9 cellular contexts compared by ENCODE assay signal in genomic region chr2:191635333-191636234, GRCh38. TPM values are rescaled to one million over a fixed set of nuclear protein-coding genes. Genes with fewer than 3 reads are reported as not detected.
A peak's percentile ranks its signal among the peaks of the same experiment; 100 is the strongest.
DNase-seq lines count a peak whose midpoint lies in the region; ATAC-seq and TF ChIP-seq lines count a peak whose summit lies in the region.
"Had no signal": no experiment of that assay in that cellular context is flagged by ENCODE, and none has a peak within 500 bp of the region (broad histone marks: within the 10 kb centered on the region; RNA-seq: fewer than 3 reads in every experiment).

No MANE protein-coding gene starts in this region.

- POLR2A ChIA-PET in PC-9 (lab: Charles Lee; ENCODE audit: unreplicated experiment): interaction anchor here (0.7 to 1.3 kb wide), 2 partner anchors 10 to 42 kb away, joined by 3 to 6 read pairs; partner anchors contain the start of gene NABP1

- BruUV-seq in PC-9 (replicated peaks; lab: Mats Ljungman, UMichigan): TSS peak; percentile 36

- ATAC-seq in GM18861 (IDR thresholded peaks at IDR 0.05; ENCODE audit: unreplicated experiment): peak; percentile 71
- ATAC-seq in HG02571 (IDR thresholded peaks at IDR 0.05; ENCODE audit: unreplicated experiment): peak; percentile 90

- no peaks in the 10 kb centered on the region for H3K36me3 ChIP-seq in PC-9 (ENCODE audit: low read depth)
- H3K36me3 ChIP-seq: neutrophil had no signal

- H3F3A ChIP-seq in PC-9 (ENCODE audit: insufficient read depth, low read depth): peaks cover 76% of the 10 kb centered on the region

- peak overlapping the region; percentile 84 for H3K4me2 ChIP-seq in PC-9

- H3K9me2 ChIP-seq in PC-9 (ENCODE audit: insufficient read depth): no peaks in the 10 kb centered on the region

- peaks cover 35% of the 10 kb centered on the region for H3K4me1 Mint-ChIP-seq in mesothelial cell of epicardium

- no peaks in the 10 kb centered on the region for H3K27me3 ChIP-seq in PC-9 (ENCODE audit: insufficient read depth, low read depth)
- H3K27me3 ChIP-seq: neutrophil had no signal

- no peaks in the 10 kb centered on the region for H3K9me3 Mint-ChIP-seq in mesothelial cell of epicardium

- intact Hi-C loops in PC-9 (cut with micrococcal nuclease; ENCODE audit: unreplicated experiment): loop anchor here (1.0 to 5.0 kb wide), 5 partner anchors 13 to 232 kb away; partner anchors contain the start of gene NABP1

- 0 out of 2 replicates have a peak overlapping the region, but pooled peaks have one; percentile 46 for H2AFZ ChIP-seq in PC-9

- no peaks in the 10 kb centered on the region for H4K20me1 ChIP-seq in PC-9 (ENCODE audit: insufficient read depth)

- peak overlapping the region; percentile 75 for H3K27ac Mint-ChIP-seq in mesothelial cell of epicardium

- CTCF ChIA-PET in PC-9 (lab: Charles Lee): no interaction called here

- no peaks in the 10 kb centered on the region for H3K27me3 Mint-ChIP-seq in mesothelial cell of epicardium (ENCODE audit: low read depth)

- H3K4me3 ChIP-seq in PC-9: peak overlapping the region; percentile 47; the same call in 1 of the 2 replicates

- DNase-seq in PC-9 (peak in 1 of 2 experiments; percentile 88), mesothelial cell of epicardium (ENCODE audit: low spot score in 2 of 2, unreplicated experiment in 2 of 2) (no peak), NCI-H510A (lab: John Stamatoyannopoulos, UW) (no peak), NCI-H187 (lab: John Stamatoyannopoulos, UW) (no peak), DMS114 treated with DMSO at 0.1 percent for 48 hours (lab: John Stamatoyannopoulos, UW; ENCODE audit: unreplicated experiment) (no peak)
- no peak for DNase-seq in stimulated activated CD4-positive, alpha-beta T cell treated with anti-CD3 and anti-CD28 coated beads, Interleukin-2, amount 100 ng/mL, for 48 hours

- no peak for TF ChIP-seq CTCF in PC-9 (conservative IDR thresholded peaks at IDR 0.05)
- TF ChIP-seq CTCF in mesothelial cell of epicardium (IDR thresholded peaks at IDR 0.05; ENCODE audit: unreplicated experiment): no peak

- peak overlapping the region; percentile 100 for H3K27ac ChIP-seq in PC-9
- H3K27ac ChIP-seq: neutrophil had no signal

- H3K4me1 ChIP-seq in PC-9 (replicated peaks; ENCODE audit: insufficient read depth): peaks cover 91% of the 10 kb centered on the region

- 0 out of 2 replicates have a peak, but pooled peaks cover 4% of the 10 kb centered on the region for H3K79me2 ChIP-seq in PC-9 (ENCODE audit: low read depth)

- H3K36me3 Mint-ChIP-seq in mesothelial cell of epicardium: no peaks in the 10 kb centered on the region

- H3K4me3 Mint-ChIP-seq in mesothelial cell of epicardium: no peak overlapping the region

- no peaks in the 10 kb centered on the region for H3K9me3 ChIP-seq in PC-9 (ENCODE audit: insufficient read depth, low read depth)
- H3K9me3 ChIP-seq: neutrophil had no signal

RNA-seq across cellular contexts. Expression of gene NABP1, which starts 42.4 kb away (rescaled TPM):
- total RNA-seq in PC-9 (2021) (39.0 and 46.5 TPM in 2 replicates), mesothelial cell of epicardium (13.5 to 15.6 TPM (median 15.4 TPM) in 3 replicates)
